In the genomic region with DNA sequence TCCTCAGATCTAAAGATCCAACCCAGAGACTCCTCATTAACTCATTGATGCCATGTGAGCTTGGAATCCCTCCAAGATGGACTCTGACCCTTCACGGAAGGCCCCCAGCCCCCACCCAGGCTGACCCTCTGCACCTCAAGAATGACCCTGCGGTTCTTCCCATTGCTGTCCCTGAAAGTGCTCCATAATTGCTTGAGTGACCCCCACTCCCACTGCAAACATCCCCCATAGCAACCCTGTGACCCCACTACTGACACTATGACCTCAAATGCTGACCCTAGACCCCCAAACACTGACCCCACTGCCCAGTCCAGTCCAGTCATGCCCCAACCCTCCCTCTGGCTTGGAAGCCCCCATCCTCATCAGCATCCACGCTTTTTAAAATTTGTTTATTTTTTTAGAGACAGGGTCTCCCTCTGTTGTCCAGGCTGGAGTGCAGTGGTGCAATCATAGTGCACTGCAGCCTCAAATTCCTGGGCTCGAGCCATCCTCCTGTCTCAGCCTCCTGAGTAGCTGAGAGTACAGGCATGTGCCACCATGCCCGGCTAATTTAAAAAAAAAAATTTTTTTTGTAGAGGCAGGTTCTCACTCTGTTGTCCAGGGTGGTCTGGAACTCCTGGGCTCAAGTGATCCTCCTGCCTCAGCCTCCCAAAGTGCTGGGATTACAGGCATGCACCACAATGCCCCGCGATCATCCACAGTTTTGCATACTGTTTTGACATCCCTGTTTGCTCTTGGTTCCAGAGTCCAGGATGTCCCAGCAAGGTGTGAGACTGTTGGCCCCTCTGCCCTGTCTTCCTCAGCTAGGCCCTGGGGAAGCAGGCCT, we compare ENCODE assay signal across 9 cellular contexts. TPM values are rescaled to one million over a fixed set of nuclear protein-coding genes. Genes with fewer than 3 reads are reported as not detected.
DNase-seq lines count a peak whose midpoint lies in the region; ATAC-seq, FAIRE-seq and TF ChIP-seq lines count a peak whose summit lies in the region.
"Had no signal": no experiment of that assay in that cellular context is flagged by ENCODE, and none has a peak within 500 bp of the region (broad histone marks: within the 10 kb centered on the region; RNA-seq: fewer than 3 reads in every experiment).

No MANE protein-coding gene starts in this region.

- FAIRE-seq in frontal cortex (lab: Jason Lieb, UNC) = no peak

- H3K4me3 ChIP-seq in HL-60 (replicated peaks; ENCODE audit: insufficient read depth, low read length) = peak overlapping the region; percentile 96

- no peak for ATAC-seq in naive B cell (ENCODE audit: low read depth in 2 of 2)
- no peak for ATAC-seq in HG02571 (IDR thresholded peaks at IDR 0.05; ENCODE audit: unreplicated experiment)

- H3K4me1 Mint-ChIP-seq in naive B cell = peaks cover 38 to 60% (median 46%) of the 10 kb centered on the region in 3 donors

- DNase-seq in HL-60 (ENCODE audit: low read depth in 1 of 2, low spot score in 1 of 2) = no peak
- DNase-seq in caudate nucleus (lab: John Stamatoyannopoulos, UW) = no peak
- no peak for DNase-seq in naive B cell
- DNase-seq in NCI-H774 (lab: John Stamatoyannopoulos, UW) = no peak
- DNase-seq in NCI-H2171 treated with DMSO at 0.1 percent for 48 hours (lab: John Stamatoyannopoulos, UW) = no peak
- DNase-seq in frontal cortex (ENCODE audit: low spot score in 2 of 2) = no peak
- DNase-seq: NCI-H345 had no signal

- H3K27ac ChIP-seq in 22Rv1 (peak overlapping the region; percentile 33), HL-60 (replicated peaks) (peak overlapping the region; percentile 99), caudate nucleus (ENCODE audit: low read depth, low read length) (peak overlapping the region; percentile 78)

- no peaks in the 10 kb centered on the region for H3K27me3 ChIP-seq in HL-60 (ENCODE audit: insufficient read depth, poor library complexity, severe bottlenecking)

- H3K27ac Mint-ChIP-seq in naive B cell = peak overlapping the region; percentile 91 to 100 (median 94)

- H3K9me3 Mint-ChIP-seq in naive B cell = no peaks in the 10 kb centered on the region

- no peaks in the 10 kb centered on the region for H3K27me3 Mint-ChIP-seq in naive B cell

- TF ChIP-seq CTCF in 22Rv1 (IDR thresholded peaks at IDR 0.05) (no peak), HL-60 (IDR thresholded peaks at IDR 0.05; ENCODE audit: insufficient read depth, low read length) (no peak)

- peaks cover 9% of the 10 kb centered on the region in 2 donors for H3K36me3 Mint-ChIP-seq in naive B cell

- H3K4me3 Mint-ChIP-seq in naive B cell = peak overlapping the region; percentile 89 to 99 (median 97)

RNA-seq across cellular contexts. Expression of gene LYL1, which starts 0.9 kb away (rescaled TPM):
- polyA plus RNA-seq in naive B cell (ENCODE audit: low read depth in 6 of 6) = 10 to 100 TPM; 39.9 to 88.3 (median 50.8) TPM
- total RNA-seq in frontal cortex = 2.9 TPM

RNA-seq across cellular contexts. Expression of gene TRMT1, which starts 14.7 kb away (rescaled TPM):
- polyA plus RNA-seq in naive B cell (ENCODE audit: low read depth in 6 of 6) = 10 to 100 TPM; 20.2 to 36.3 (median 24.1) TPM
- total RNA-seq in frontal cortex = 17.9 TPM

RNA-seq across cellular contexts. Expression of gene NACC1, which starts 16.3 kb away (rescaled TPM):
- 1 to 10 TPM in 2 of 6 donors, under 1 TPM in 4; 0.47 to 1.4 (median 0.67) TPM for polyA plus RNA-seq in naive B cell (ENCODE audit: low read depth in 6 of 6)
- total RNA-seq in frontal cortex = 16.3 TPM

RNA-seq across cellular contexts. Expression of gene STX10, which starts 48.4 kb away (rescaled TPM):
- 10 to 100 TPM; 48.2 to 84.3 (median 60.0) TPM for polyA plus RNA-seq in naive B cell (ENCODE audit: low read depth in 6 of 6)
- 18.3 TPM for total RNA-seq in frontal cortex

RNA-seq across cellular contexts. Expression of gene IER2, which starts 48.4 kb away (rescaled TPM):
- 1,000 to 10,000 TPM in 2 of 6 donors, 100 to 1,000 TPM in 4; 351 to 1,131 (median 562) TPM for polyA plus RNA-seq in naive B cell (ENCODE audit: low read depth in 6 of 6)
- total RNA-seq in frontal cortex = 9.0 TPM

Comparison
In these comparisons a context has a peak if more than half of its experiments do, and no peak if none do; other contexts are left out.
1. H3K27ac ChIP-seq: peak in every context shown above with its lines; median percentile 99 in HL-60; 78 in caudate nucleus; 33 in 22Rv1.